11 cellular contexts compared by ENCODE assay signal in genomic region chr18:34494359-34494696, GRCh38.
DNase-seq lines count a peak whose midpoint lies in the region; FAIRE-seq and TF ChIP-seq lines count a peak whose summit lies in the region.
"Had no signal": no experiment of that assay in that cellular context is flagged by ENCODE, and none has a peak within 500 bp of the region (broad histone marks: within the 10 kb centered on the region; RNA-seq: fewer than 3 reads in every experiment).

No MANE protein-coding gene starts in this region.

- DNase-seq in HEK293T (ENCODE audit: extremely low spot score): peak; percentile 37
- no peak for DNase-seq in astrocyte (ENCODE audit: low read depth)
- DNase-seq in HTR-8/SVneo (ENCODE audit: insufficient read length, low spot score): no peak
- no peak for DNase-seq in GF-D8 (lab: John Stamatoyannopoulos, UW)
- no peak for DNase-seq in NCI-H2081 treated with DMSO at 0.1 percent for 48 hours (lab: John Stamatoyannopoulos, UW)
- no peak for DNase-seq in small intestine
- DNase-seq: Kasumi-1 had no signal

- TF ChIP-seq CTCF in astrocyte (IDR thresholded peaks at IDR 0.05; ENCODE audit: insufficient read depth, low read depth, low read length): no peak

- H3K9ac ChIP-seq in astrocyte (ENCODE audit: low read length) (no peak overlapping the region), skeletal muscle tissue (ENCODE audit: low read depth in 1 of 3, low read length in 3 of 3) (peak overlapping the region in 1 of 3 donors; percentile 33)

- H3K27me3 Mint-ChIP-seq in astrocyte (ENCODE audit: low read depth, unreplicated experiment): no peaks in the 10 kb centered on the region

- no peaks in the 10 kb centered on the region for H3K36me3 Mint-ChIP-seq in astrocyte (ENCODE audit: low read depth, unreplicated experiment)
- H3K36me3 Mint-ChIP-seq: activated naive CD8-positive, alpha-beta T cell had no signal

- H2AFZ ChIP-seq in astrocyte (ENCODE audit: low read depth, low read length): no peak overlapping the region

- H3K27me3 ChIP-seq in astrocyte (ENCODE audit: insufficient read depth, low read length): no peaks in the 10 kb centered on the region
- peaks cover 0 to 3% (median 2%) of the 10 kb centered on the region in 3 donors for H3K27me3 ChIP-seq in skeletal muscle tissue (ENCODE audit: control insufficient read depth in 3 of 3, insufficient read depth in 3 of 3, low read length in 3 of 3)
- peaks cover 9 to 10% of the 10 kb centered on the region in 2 donors for H3K27me3 ChIP-seq in small intestine (ENCODE audit: control insufficient read depth in 2 of 2, insufficient read depth in 2 of 2, low read length in 2 of 2)

- peak overlapping the region; percentile 90 for H3K4me3 Mint-ChIP-seq in astrocyte (ENCODE audit: unreplicated experiment)
- H3K4me3 Mint-ChIP-seq: activated naive CD8-positive, alpha-beta T cell had no signal

- POLR2A ChIA-PET in HEK293T (lab: Yijun Ruan, JAX): no interaction called here

- CTCF ChIA-PET in HEK293T (lab: Yijun Ruan, JAX): no interaction called here

- H3K27ac ChIP-seq in astrocyte (ENCODE audit: low read depth, low read length): no peak overlapping the region
- no peak overlapping the region for H3K27ac ChIP-seq in skeletal muscle tissue (ENCODE audit: low read depth, low read length)
- H3K27ac ChIP-seq in small intestine (ENCODE audit: low read depth in 1 of 2, low read length in 1 of 2): no peak overlapping the region

- H4K20me1 ChIP-seq in astrocyte (ENCODE audit: insufficient read depth, low read length): no peaks in the 10 kb centered on the region

- H3K4me1 Mint-ChIP-seq in astrocyte (ENCODE audit: low read depth, unreplicated experiment): peaks cover 6% of the 10 kb centered on the region

- 5 to 17% (median 6%) methylated on average over 15 to 16 of the region's 16 CpGs for WGBS in small intestine, 3 donors

- H3K36me3 ChIP-seq in astrocyte (ENCODE audit: insufficient read depth, low read length): no peaks in the 10 kb centered on the region
- H3K36me3 ChIP-seq in skeletal muscle tissue (ENCODE audit: control insufficient read depth in 3 of 3, insufficient read depth in 3 of 3, low read length in 3 of 3): no peaks in the 10 kb centered on the region
- no peaks in the 10 kb centered on the region for H3K36me3 ChIP-seq in small intestine (ENCODE audit: control insufficient read depth in 2 of 2, insufficient read depth in 2 of 2, low read length in 2 of 2)

- H3K4me1 ChIP-seq in astrocyte (ENCODE audit: insufficient read depth, low read length) (peaks cover 6% of the 10 kb centered on the region), skeletal muscle tissue (ENCODE audit: control insufficient read depth in 3 of 3, insufficient read depth in 3 of 3, low read length in 3 of 3) (peaks cover 0 to 7% (median 0%) of the 10 kb centered on the region in 3 donors), small intestine (ENCODE audit: control insufficient read depth in 2 of 2, insufficient read depth in 1 of 2, low read depth in 1 of 2, low read length in 1 of 2) (no peaks in the 10 kb centered on the region)

- H3K27ac Mint-ChIP-seq in astrocyte (ENCODE audit: unreplicated experiment): no peak overlapping the region
- H3K27ac Mint-ChIP-seq: activated naive CD8-positive, alpha-beta T cell had no signal

- no peaks in the 10 kb centered on the region for H3K9me3 Mint-ChIP-seq in astrocyte (ENCODE audit: unreplicated experiment)

- peak overlapping the region; percentile 88 for H3K4me2 ChIP-seq in astrocyte (ENCODE audit: low read length)

- H3K9me3 ChIP-seq in astrocyte (ENCODE audit: insufficient read depth, low read depth, low read length) (no peaks in the 10 kb centered on the region), skeletal muscle tissue (ENCODE audit: control insufficient read depth in 3 of 3, low read length in 3 of 3) (no peaks in the 10 kb centered on the region), small intestine (ENCODE audit: control insufficient read depth, low read depth) (no peaks in the 10 kb centered on the region)

- FAIRE-seq in astrocyte (lab: Jason Lieb, UNC) (no peak), HTR-8/SVneo (lab: Jason Lieb, UNC) (no peak), small intestine (lab: Jason Lieb, UNC) (no peak)
- FAIRE-seq: islet of Langerhans had no signal

- no peak overlapping the region for H3K4me3 ChIP-seq in astrocyte (ENCODE audit: insufficient read depth, low read depth, low read length)
- H3K4me3 ChIP-seq in iPS-11a (ENCODE audit: low read depth, low read length): peak overlapping the region; percentile 82
- peak overlapping the region; percentile 51 to 84 (median 77) for H3K4me3 ChIP-seq in skeletal muscle tissue (ENCODE audit: low read length in 3 of 3)
- H3K4me3 ChIP-seq in small intestine (ENCODE audit: low read depth in 1 of 2, low read length in 2 of 2): no peak overlapping the region

- no peaks in the 10 kb centered on the region for H3K79me2 ChIP-seq in astrocyte (ENCODE audit: insufficient read depth, low read length)

TF ChIP-seq in HEK293T, 16 proteins besides CTCF, POLR2A, EP300 and RAD21:
- TF ChIP-seq ZNF384 (IDR thresholded peaks at IDR 0.05): no peak
- no peak for TF ChIP-seq L3MBTL2 (conservative IDR thresholded peaks at IDR 0.05)
- TF ChIP-seq SUZ12 (IDR thresholded peaks at IDR 0.05): no peak
- TF ChIP-seq PKNOX1 (IDR thresholded peaks at IDR 0.05): peak; percentile 78

Comparison
In these comparisons a context has a peak if more than half of its experiments do, and no peak if none do; other contexts are left out.
1. H3K4me3 ChIP-seq: peak in iPS-11a (single experiment) and skeletal muscle tissue (3 of 3); none in astrocyte (single experiment) and small intestine (0 of 2).